ENCODE assay signal across 28 cellular contexts in genomic region chr4:12492730-12493398, GRCh38.
"Had no signal": no experiment of that assay in that cellular context is flagged by ENCODE, and none has a peak within 500 bp of the region (broad histone marks: within the 10 kb centered on the region; RNA-seq: fewer than 3 reads in every experiment).

No MANE protein-coding gene starts in this region.

- H3K9me3 ChIP-seq: body of pancreas, gastrocnemius medialis had no signal

- ATAC-seq: activated CD4-positive, CD25-positive, alpha-beta regulatory T cell treated with anti-CD3 and anti-CD28 coated beads, Interleukin-2, amount 50 U/mL, for 24 hours; activated CD8-positive, alpha-beta T cell treated with anti-CD3 and anti-CD28 coated beads for 36 hours; activated T-cell treated with anti-CD3 and anti-CD28 coated beads, Interleukin-2, amount 50 U/mL, for 4 hours; activated T-helper 17 cell treated with anti-CD3 and anti-CD28 coated beads, Interleukin-2, amount 50 U/mL, for 72 hours; body of pancreas; esophagus mucosa; foreskin keratinocyte; gastrocnemius medialis; heart left ventricle; T-helper 17 cell had no signal

- H3K27ac ChIP-seq: adrenal gland, body of pancreas, foreskin keratinocyte, gastrocnemius medialis, heart left ventricle, WERI-Rb-1 had no signal

- H3K36me3 ChIP-seq: adrenal gland, gastrocnemius medialis, heart left ventricle, WERI-Rb-1 had no signal

- H3K4me3 ChIP-seq: adrenal gland, body of pancreas, gastrocnemius medialis, heart left ventricle had no signal

- H3K4me1 ChIP-seq: adrenal gland, body of pancreas, foreskin keratinocyte, gastrocnemius medialis had no signal

- DNase-seq: activated B cell treated with CpG ODN at 0.5 μM for 24 hours; activated CD4-positive, alpha-beta T cell treated with anti-CD3 and anti-CD28 coated beads for 48 hours; activated CD4-positive, alpha-beta T cell treated with anti-CD3 and anti-CD28 coated beads, Interleukin-2, amount 50 U/mL, for 1 hour; activated CD4-positive, alpha-beta T cell treated with anti-CD3 and anti-CD28 coated beads, Interleukin-2, amount 50 U/mL, for 48 hours; activated CD8-positive, alpha-beta memory T cell treated with anti-CD3 and anti-CD28 coated beads for 24 hours; activated CD8-positive, alpha-beta T cell treated with anti-CD3 and anti-CD28 coated beads for 36 hours; activated effector memory CD4-positive, alpha-beta T cell treated with Interleukin-2 at 50 U/mL for 16 hours; activated gamma-delta T cell treated with Interleukin-2 at 50 U/mL for 16 hours; activated naive CD4-positive, alpha-beta T cell treated with anti-CD3 and anti-CD28 coated beads, Interleukin-2, amount 50 U/mL, for 16 hours; activated naive CD4-positive, alpha-beta T cell treated with Interleukin-2 at 50 U/mL for 16 hours; activated T-cell treated with anti-CD3 and anti-CD28 coated beads, Interleukin-2, amount 50 U/mL, for 4 hours; adrenal gland; amygdala; aorta; body of pancreas; caudate nucleus; effector CD8-positive, alpha-beta T cell; foreskin keratinocyte; gastrocnemius medialis; glutamatergic neuron; heart left ventricle; T-helper 1 cell; T-helper 17 cell; T1000; WERI-Rb-1 had no signal

- H3K27me3 ChIP-seq: adrenal gland, body of pancreas, foreskin keratinocyte, gastrocnemius medialis, heart left ventricle had no signal
